8 cellular contexts compared by ENCODE assay signal in genomic region chr10:18607503-18607902, GRCh38. TPM values are rescaled to one million over a fixed set of nuclear protein-coding genes. Genes with fewer than 3 reads are reported as not detected.
DNase-seq lines count a peak whose midpoint lies in the region; ATAC-seq and FAIRE-seq lines count a peak whose summit lies in the region.

No MANE protein-coding gene starts in this region.

- FAIRE-seq in RCC 7860 (lab: Jason Lieb, UNC) (peak; percentile 85), GM19239 (lab: Jason Lieb, UNC) (no peak)

- DNase-seq in COLO668 (lab: John Stamatoyannopoulos, UW; ENCODE audit: unreplicated experiment) (peak; percentile 39), H4 (ENCODE audit: low spot score) (peak; percentile 47), RCC 7860 (ENCODE audit: low spot score) (peak; percentile 71), hepatic stellate cell (ENCODE audit: low spot score) (peak; percentile 60), CD1c-positive myeloid dendritic cell (ENCODE audit: extremely low spot score) (no peak), GM19239 (ENCODE audit: insufficient read length, low spot score) (no peak)
- DNase-seq in effector CD8-positive, alpha-beta T cell (lab: John Stamatoyannopoulos, UW) = no peak

- no peak for ATAC-seq in GM21825 (IDR thresholded peaks at IDR 0.05; ENCODE audit: unreplicated experiment)

RNA-seq across cellular contexts. Expression of gene NSUN6, which starts 43.9 kb away (rescaled TPM):
- 5.0 and 5.3 TPM in 2 replicates for total RNA-seq in H4 (2014; rRNA removed; shearing (Covaris generic))

RNA-seq across cellular contexts. Expression of gene ARL5B, which starts 51.7 kb away (rescaled TPM):
- total RNA-seq in H4 (2014; rRNA removed; shearing (Covaris generic)) = 5.4 and 8.7 TPM in 2 replicates

Comparison
In these comparisons a context has a peak if more than half of its experiments do, and no peak if none do; other contexts are left out.
1. DNase-seq: peak in COLO668 (single experiment), H4 (single experiment), RCC 7860 (single experiment) and hepatic stellate cell (single experiment); none in CD1c-positive myeloid dendritic cell (single experiment), effector CD8-positive, alpha-beta T cell (single experiment) and GM19239 (single experiment).